In the genomic region with DNA sequence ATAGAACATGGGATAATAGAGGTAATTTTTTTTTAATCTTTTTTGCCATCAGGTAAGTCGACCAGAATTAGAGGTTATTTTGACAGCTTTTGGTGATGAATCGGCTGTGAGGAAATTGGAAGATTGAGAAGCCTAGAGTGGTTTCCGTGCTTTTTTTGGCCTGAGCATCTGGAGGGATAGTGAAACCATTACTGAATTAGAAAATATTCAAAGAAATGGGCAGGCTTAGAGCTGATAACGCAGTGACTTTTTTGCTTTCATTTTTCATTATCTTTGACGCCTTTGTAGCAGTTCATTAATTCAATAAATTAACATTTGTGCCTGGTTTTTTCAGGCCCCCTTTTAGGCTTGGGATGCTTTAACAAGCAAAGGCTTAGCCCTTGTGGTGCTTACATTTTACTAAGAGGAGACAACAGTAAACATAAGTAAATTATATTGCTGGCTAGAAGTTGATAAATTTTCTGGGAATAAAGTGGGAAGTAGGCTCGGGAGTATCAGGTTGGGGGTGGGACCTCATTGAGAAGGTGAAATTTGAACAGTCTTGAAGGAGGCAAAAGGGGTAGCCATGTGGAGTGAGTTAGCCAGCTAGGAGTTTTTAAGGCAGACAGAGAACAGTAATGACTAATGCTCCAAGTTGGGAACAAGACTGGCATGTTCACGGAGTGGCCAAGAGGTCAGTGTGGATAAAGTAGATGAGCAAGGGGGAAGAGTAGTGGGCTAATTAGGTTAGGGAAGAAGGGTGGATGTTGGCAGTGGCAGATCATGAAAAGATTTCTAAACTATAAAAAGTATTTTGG, we compare ENCODE assay signal across 20 cellular contexts. TPM values are rescaled to one million over a fixed set of nuclear protein-coding genes. Genes with fewer than 3 reads are reported as not detected.
DNase-seq lines count a peak whose midpoint lies in the region; ATAC-seq, FAIRE-seq and TF ChIP-seq lines count a peak whose summit lies in the region.
"Had no signal": no experiment of that assay in that cellular context is flagged by ENCODE, and none has a peak within 500 bp of the region (broad histone marks: within the 10 kb centered on the region; RNA-seq: fewer than 3 reads in every experiment).

No MANE protein-coding gene starts in this region.

- H3K9ac ChIP-seq in BLaER1 treated with 17β-estradiol and CSF1 and Interleukin-3, amounts not matched to agents 10 nM and 100 nM, result 0 out of 22 replicates have a peak overlapping the region, but pooled peaks of 1 of the 11 experiments have one; percentile 6
- H3K9ac ChIP-seq in OCI-LY3 (ENCODE audit: low read length) (no peak overlapping the region), kidney (ENCODE audit: low read length in 2 of 2) (no peak overlapping the region)

- H3K4me3 ChIP-seq in BLaER1 treated with 17β-estradiol and CSF1 and Interleukin-3, amounts not matched to agents 10 nM and 100 nM, result peak overlapping the region in 1 of 10 experiments; percentile 30; a peak in 3 of 20 replicates
- no peak overlapping the region for H3K4me3 ChIP-seq in GM23338
- peak overlapping the region; percentile 10 for H3K4me3 ChIP-seq in OCI-LY3 (ENCODE audit: low read length)
- H3K4me3 ChIP-seq in sigmoid colon, result no peak overlapping the region
- no peak overlapping the region for H3K4me3 ChIP-seq in kidney (ENCODE audit: low read length in 2 of 2)
- H3K4me3 ChIP-seq: MG63 had no signal

- FAIRE-seq in kidney (lab: Jason Lieb, UNC), result no peak
- FAIRE-seq: A204.1, HepG2 had no signal

- H3K9me3 Mint-ChIP-seq in GM23338 (no peaks in the 10 kb centered on the region), mesothelial cell of epicardium (no peaks in the 10 kb centered on the region)

- peaks cover 14 to 23% (median 20%) of the 10 kb centered on the region in 10 experiments; a peak in 19 of 20 replicates for H3K4me1 ChIP-seq in BLaER1 treated with 17β-estradiol and CSF1 and Interleukin-3, amounts not matched to agents 10 nM and 100 nM
- H3K4me1 ChIP-seq in GM23338 (ENCODE audit: insufficient read depth), result no peaks in the 10 kb centered on the region
- peaks cover 28% of the 10 kb centered on the region for H3K4me1 ChIP-seq in OCI-LY3 (ENCODE audit: low read length)
- peaks cover 0 to 9% (median 3%) of the 10 kb centered on the region in 4 donors for H3K4me1 ChIP-seq in sigmoid colon
- H3K4me1 ChIP-seq in kidney (ENCODE audit: control insufficient read depth in 1 of 2, insufficient read depth in 1 of 2, low read depth in 1 of 2, low read length in 2 of 2), result no peaks in the 10 kb centered on the region

- CTCF ChIA-PET in HEK293T (lab: Yijun Ruan, JAX), result no interaction called here

- no peak overlapping the region for H2AFZ ChIP-seq in GM23338
- H2AFZ ChIP-seq in OCI-LY3 (ENCODE audit: low read depth, low read length), result no peak overlapping the region

- H3K4me3 Mint-ChIP-seq in GM23338 (no peak overlapping the region), mesothelial cell of epicardium (no peak overlapping the region)

- H3K79me2 ChIP-seq in GM23338 (replicated peaks; ENCODE audit: insufficient read depth) (no peaks in the 10 kb centered on the region), OCI-LY3 (ENCODE audit: low read length) (no peaks in the 10 kb centered on the region)

- TF ChIP-seq POLR2A in sigmoid colon (IDR thresholded peaks at IDR 0.05), result no peak

- no peaks in the 10 kb centered on the region for H3K27me3 ChIP-seq in BLaER1 treated with 17β-estradiol and CSF1 and Interleukin-3, amounts not matched to agents 10 nM and 100 nM
- H3K27me3 ChIP-seq in GM23338 (ENCODE audit: insufficient read depth) (no peaks in the 10 kb centered on the region), OCI-LY3 (ENCODE audit: low read depth, low read length) (no peaks in the 10 kb centered on the region), sigmoid colon (no peaks in the 10 kb centered on the region)
- H3K27me3 ChIP-seq: MG63 had no signal

- no peaks in the 10 kb centered on the region for H3K4me1 Mint-ChIP-seq in GM23338
- peaks cover 10% of the 10 kb centered on the region for H3K4me1 Mint-ChIP-seq in mesothelial cell of epicardium

- H3K27ac Mint-ChIP-seq in GM23338 (no peak overlapping the region), mesothelial cell of epicardium (peak overlapping the region; percentile 23)

- peak overlapping the region in 8 of 11 experiments; percentile 3 to 62 (median 26); a peak in 12 of 22 replicates for H3K27ac ChIP-seq in BLaER1 treated with 17β-estradiol and CSF1 and Interleukin-3, amounts not matched to agents 10 nM and 100 nM
- H3K27ac ChIP-seq in GM23338 (ENCODE audit: low read depth), result 0 out of 2 replicates have a peak overlapping the region, but pooled peaks have one; percentile 2
- H3K27ac ChIP-seq in OCI-LY3 (ENCODE audit: low read length), result peak overlapping the region; percentile 25
- no peak overlapping the region for H3K27ac ChIP-seq in sigmoid colon
- H3K27ac ChIP-seq in kidney (ENCODE audit: low read depth in 2 of 2, low read length in 2 of 2), result no peak overlapping the region

- POLR2A ChIA-PET in HEK293T (lab: Yijun Ruan, JAX), result no interaction called here

- no peaks in the 10 kb centered on the region; a peak in 1 of 22 replicates for H4K20me1 ChIP-seq in BLaER1 treated with 17β-estradiol and CSF1 and Interleukin-3, amounts not matched to agents 10 nM and 100 nM
- H4K20me1 ChIP-seq in GM23338 (replicated peaks; ENCODE audit: insufficient read depth), result no peaks in the 10 kb centered on the region
- H4K20me1 ChIP-seq in OCI-LY3 (ENCODE audit: insufficient read depth, low read length), result no peaks in the 10 kb centered on the region

- no peak for TF ChIP-seq EP300 in sigmoid colon (IDR thresholded peaks at IDR 0.05)

- WGBS in sigmoid colon, 2 donors, result 89 to 95% methylated on average over 7 of the region's 7 CpGs

- peak overlapping the region in 10 of 11 experiments; percentile 10 to 58 (median 42); a peak in 18 of 22 replicates for H3K4me2 ChIP-seq in BLaER1 treated with 17β-estradiol and CSF1 and Interleukin-3, amounts not matched to agents 10 nM and 100 nM
- no peak overlapping the region for H3K4me2 ChIP-seq in GM23338
- H3K4me2 ChIP-seq in OCI-LY3 (ENCODE audit: low read length), result peak overlapping the region; percentile 49

- H3K36me3 Mint-ChIP-seq in GM23338 (ENCODE audit: low read depth) (peaks cover 15% of the 10 kb centered on the region), mesothelial cell of epicardium (peaks cover 40% of the 10 kb centered on the region)

- H3F3A ChIP-seq in GM23338 (replicated peaks; ENCODE audit: low read depth), result no peaks in the 10 kb centered on the region

- ATAC-seq in GM23338, result no peak
- ATAC-seq: HepG2 had no signal

- H3K9me2 ChIP-seq in GM23338 (ENCODE audit: insufficient read depth), result no peaks in the 10 kb centered on the region

- peaks cover 13 to 24% (median 20%) of the 10 kb centered on the region in 11 experiments for H3K9me3 ChIP-seq in BLaER1 treated with 17β-estradiol and CSF1 and Interleukin-3, amounts not matched to agents 10 nM and 100 nM (replicated peaks in 1 of 11)
- no peaks in the 10 kb centered on the region for H3K9me3 ChIP-seq in OCI-LY3 (ENCODE audit: insufficient read depth, low read length)
- no peaks in the 10 kb centered on the region for H3K9me3 ChIP-seq in sigmoid colon
- H3K9me3 ChIP-seq in kidney (ENCODE audit: control insufficient read depth in 1 of 2, low read length in 2 of 2), result no peaks in the 10 kb centered on the region
- H3K9me3 ChIP-seq: MG63 had no signal

- TF ChIP-seq CTCF in GM23338 (conservative IDR thresholded peaks at IDR 0.05; ENCODE audit: low read depth in 2 of 2), result no peak
- no peak for TF ChIP-seq CTCF in OCI-LY3 (IDR thresholded peaks at IDR 0.05; ENCODE audit: low read depth, low read length)
- TF ChIP-seq CTCF in mesothelial cell of epicardium (IDR thresholded peaks at IDR 0.05; ENCODE audit: unreplicated experiment), result no peak
- no peak for TF ChIP-seq CTCF in sigmoid colon (IDR thresholded peaks at IDR 0.05)
- no peak for TF ChIP-seq CTCF in kidney (IDR thresholded peaks at IDR 0.05; ENCODE audit: borderline replicate concordance, extremely low read depth, insufficient read depth)

- intact Hi-C loops in sigmoid colon (cut with DNase I), result no loop called here
- intact Hi-C loops in kidney (cut with DNase I), result no loop called here

- DNase-seq in GM23338 (ENCODE audit: low spot score) (no peak), mesothelial cell of epicardium (ENCODE audit: low spot score in 2 of 2, unreplicated experiment in 2 of 2) (no peak), sigmoid colon (no peak), kidney (no peak), HEK293T (ENCODE audit: extremely low spot score) (no peak), SW 1271 (lab: John Stamatoyannopoulos, UW) (no peak)
- DNase-seq: C1 segment of cervical spinal cord, DMS153, HCEC 1CT, MG63, NCI-H1105, NCI-H1694, NCI-H2107, NCI-H2227 treated with DMSO at 0.1 percent for 48 hours, NCI-H524 treated with DMSO at 0.1 percent for 48 hours, SIG-M5 had no signal

- H3K27me3 Mint-ChIP-seq in GM23338 (ENCODE audit: insufficient read depth, low read depth, poor library complexity) (no peaks in the 10 kb centered on the region), mesothelial cell of epicardium (ENCODE audit: low read depth) (no peaks in the 10 kb centered on the region)

- peaks cover 45 to 92% (median 80%) of the 10 kb centered on the region in 11 experiments for H3K36me3 ChIP-seq in BLaER1 treated with 17β-estradiol and CSF1 and Interleukin-3, amounts not matched to agents 10 nM and 100 nM
- no peaks in the 10 kb centered on the region; the same call in none of the 2 replicates for H3K36me3 ChIP-seq in GM23338 (ENCODE audit: insufficient read depth)
- peaks cover 36% of the 10 kb centered on the region for H3K36me3 ChIP-seq in OCI-LY3 (replicated peaks; ENCODE audit: low read depth, low read length)
- peaks cover 0 to 8% (median 0%) of the 10 kb centered on the region in 4 donors for H3K36me3 ChIP-seq in sigmoid colon
- no peaks in the 10 kb centered on the region for H3K36me3 ChIP-seq in kidney (ENCODE audit: control insufficient read depth in 1 of 2, insufficient read depth in 2 of 2, low read length in 2 of 2)

TF ChIP-seq in GM23338, 12 proteins besides CTCF, POLR2A, EP300 and RAD21 (continues in another document):
- no peak for TF ChIP-seq JUNB (IDR thresholded peaks at IDR 0.05; ENCODE audit: unreplicated experiment)

TF ChIP-seq in HEK293T, 16 proteins besides CTCF, POLR2A, EP300 and RAD21 (continues in another document):
- TF ChIP-seq CTBP1 (IDR thresholded peaks at IDR 0.05; ENCODE audit: borderline replicate concordance), result no peak
- no peak for TF ChIP-seq LEF1 (IDR thresholded peaks at IDR 0.05; ENCODE audit: borderline replicate concordance)

RNA-seq across cellular contexts. Expression of a gene that starts 36.5 kb away (rescaled TPM):
- 37.1 and 42.1 TPM in 2 replicates for total RNA-seq in GM23338 (2014; rRNA removed; shearing (Covaris generic))
- polyA plus RNA-seq in GM23338 (2016; fragmentation: Nextera tagmentation; extraction: Ambion mirVana) (72.0 and 75.6 TPM in 2 replicates), sigmoid colon (10 to 100 TPM; 18.5 to 21.6 (median 20.6) TPM), kidney (ENCODE audit: insufficient read depth, low read depth, low replicate concordance) (17.3 TPM)
- total RNA-seq in mesothelial cell of epicardium (19.9 to 21.4 TPM (median 20.7 TPM) in 3 replicates), sigmoid colon (10 to 100 TPM; 28.5 to 32.7 (median 30.1) TPM), kidney (16.6 TPM)

RNA-seq across cellular contexts. Expression of a gene that starts 44.1 kb away (rescaled TPM):
- not detected in 2 replicates for total RNA-seq in GM23338 (2014; rRNA removed; shearing (Covaris generic))
- 0.24 and 0.26 TPM in 2 replicates for polyA plus RNA-seq in GM23338 (2016; fragmentation: Nextera tagmentation; extraction: Ambion mirVana)
- total RNA-seq in mesothelial cell of epicardium, result not detected in 3 replicates
- total RNA-seq in sigmoid colon, result 1 to 10 TPM; 1.4 to 6.8 (median 2.2) TPM
- 1 to 10 TPM in 1 of 3 donors, under 1 TPM in 2; 0.22 to 1.2 (median 0.60) TPM for polyA plus RNA-seq in sigmoid colon
- 0.22 TPM for total RNA-seq in kidney
- 0.34 TPM for polyA plus RNA-seq in kidney (ENCODE audit: insufficient read depth, low read depth, low replicate concordance)
- total RNA-seq: HepG2 had no signal
- polyA plus RNA-seq: HepG2 had no signal

Comparison
In these comparisons a context has a peak if more than half of its experiments do, and no peak if none do; other contexts are left out.
1. H3K27ac ChIP-seq: peak in BLaER1 treated with 17β-estradiol and CSF1 and Interleukin-3, amounts not matched to agents 10 nM and 100 nM (8 of 11), GM23338 (single experiment) and OCI-LY3 (single experiment); none in sigmoid colon (0 of 4) and kidney (0 of 2).